In genomic region chr19:38900816-38901215, GRCh38 we compare ENCODE assay signal across 8 cellular contexts. TPM values are rescaled to one million over a fixed set of nuclear protein-coding genes. Genes with fewer than 3 reads are reported as not detected.
A peak's percentile ranks its signal among the peaks of the same experiment; 100 is the strongest.
DNase-seq lines count a peak whose midpoint lies in the region; FAIRE-seq and TF ChIP-seq lines count a peak whose summit lies in the region.

No MANE protein-coding gene starts in this region.

- 0 out of 2 replicates have a peak overlapping the region, but pooled peaks have one; percentile 38 for H2AFZ ChIP-seq in KMS-11 (ENCODE audit: low read depth)
- no peak overlapping the region for H2AFZ ChIP-seq in mammary epithelial cell (ENCODE audit: low read depth, low read length)

- H3K9ac ChIP-seq in BLaER1, result peak overlapping the region; percentile 85
- peak overlapping the region; percentile 55 for H3K9ac ChIP-seq in KMS-11
- peak overlapping the region; percentile 96 for H3K9ac ChIP-seq in mammary epithelial cell (ENCODE audit: insufficient read depth, low read length)

- CTCF ChIA-PET in mammary epithelial cell (lab: Charles Lee; ENCODE audit: low non-redundant PET), result no interaction called here

- TF ChIP-seq POLR2A in prostate gland (IDR thresholded peaks at IDR 0.05), result no peak

- 100% methylated on average over 1 of the region's 1 CpG for WGBS in mammary epithelial cell (ENCODE audit: low coverage, missing lambda C conversion rate)
- WGBS in prostate gland, result 47% methylated on average over 1 of the region's 1 CpG

- TF ChIP-seq CTCF in KMS-11 (conservative IDR thresholded peaks at IDR 0.05; ENCODE audit: low read depth, low read length) (no peak), mammary epithelial cell (conservative IDR thresholded peaks at IDR 0.05 in 1 of 2, IDR thresholded peaks at IDR 0.05 in 1 of 2; ENCODE audit: extremely low read depth in 1 of 2, insufficient read depth in 1 of 2, low read depth in 1 of 2, low read length in 2 of 2) (no peak), prostate gland (IDR thresholded peaks at IDR 0.05) (no peak)

- H3K79me2 ChIP-seq in KMS-11 (ENCODE audit: insufficient read depth, low read depth), result peaks cover 16% of the 10 kb centered on the region; the same call in 1 of the 2 replicates
- H3K79me2 ChIP-seq in mammary epithelial cell (ENCODE audit: insufficient read depth, low read length), result peaks cover 45% of the 10 kb centered on the region

- H4K20me1 ChIP-seq in BLaER1 (0 out of 2 replicates have a peak, but pooled peaks cover 5% of the 10 kb centered on the region), KMS-11 (ENCODE audit: insufficient read depth) (no peaks in the 10 kb centered on the region), mammary epithelial cell (ENCODE audit: insufficient read depth, low read length) (no peaks in the 10 kb centered on the region)

- H3K4me3 ChIP-seq in BLaER1, result peak overlapping the region; percentile 87
- H3K4me3 ChIP-seq in KMS-11 (IDR thresholded peaks at IDR 0.05; ENCODE audit: insufficient read depth, low read depth, low read length), result no peak overlapping the region
- peak overlapping the region; percentile 84 to 93 (median 93) for H3K4me3 ChIP-seq in mammary epithelial cell (replicated peaks in 1 of 3; ENCODE audit: insufficient read depth in 1 of 3, low read depth in 2 of 3, low read length in 3 of 3)
- peak overlapping the region; percentile 84 to 87 for H3K4me3 ChIP-seq in muscle layer of duodenum (ENCODE audit: low read depth in 1 of 2, low read length in 2 of 2)
- peak overlapping the region in 1 of 2 donors; percentile 76 for H3K4me3 ChIP-seq in prostate gland

- peak overlapping the region; percentile 71 for H3K27ac ChIP-seq in BLaER1
- peak overlapping the region; percentile 24; the same call in 1 of the 2 replicates for H3K27ac ChIP-seq in KMS-11
- peak overlapping the region; percentile 96 for H3K27ac ChIP-seq in mammary epithelial cell (ENCODE audit: insufficient read depth, low read depth, low read length)
- H3K27ac ChIP-seq in muscle layer of duodenum (ENCODE audit: low read length), result peak overlapping the region; percentile 88
- peak overlapping the region in 1 of 2 donors; percentile 82 for H3K27ac ChIP-seq in prostate gland

- FAIRE-seq in GM19239 (lab: Jason Lieb, UNC), result no peak

- peaks cover 3% of the 10 kb centered on the region; the same call in 1 of the 2 replicates for H3K9me3 ChIP-seq in BLaER1
- no peaks in the 10 kb centered on the region for H3K9me3 ChIP-seq in mammary epithelial cell (replicated peaks; ENCODE audit: insufficient read depth, low read length)
- no peaks in the 10 kb centered on the region for H3K9me3 ChIP-seq in muscle layer of duodenum (ENCODE audit: control insufficient read depth in 1 of 2, low read length in 2 of 2)
- H3K9me3 ChIP-seq in prostate gland, result no peaks in the 10 kb centered on the region

- BruUV-seq in mammary epithelial cell (replicated peaks; lab: Mats Ljungman, UMichigan), result no TSS peak

- H3K27me3 ChIP-seq in BLaER1, result no peaks in the 10 kb centered on the region
- H3K27me3 ChIP-seq in KMS-11 (ENCODE audit: insufficient read depth, low read depth), result no peaks in the 10 kb centered on the region
- no peaks in the 10 kb centered on the region for H3K27me3 ChIP-seq in mammary epithelial cell (ENCODE audit: insufficient read depth, low read length)
- H3K27me3 ChIP-seq in muscle layer of duodenum (ENCODE audit: low read depth, low read length), result no peaks in the 10 kb centered on the region
- H3K27me3 ChIP-seq in prostate gland (replicated peaks; ENCODE audit: insufficient read depth), result no peaks in the 10 kb centered on the region

- H3K4me1 ChIP-seq in BLaER1 (peaks cover 47% of the 10 kb centered on the region), KMS-11 (ENCODE audit: low read depth, poor library complexity, severe bottlenecking) (peaks cover 23% of the 10 kb centered on the region), mammary epithelial cell (ENCODE audit: insufficient read depth, low read length) (peaks cover 13% of the 10 kb centered on the region), muscle layer of duodenum (ENCODE audit: control insufficient read depth in 1 of 2, insufficient read depth in 2 of 2, low read length in 2 of 2) (peaks cover 18 to 32% of the 10 kb centered on the region in 2 donors), prostate gland (replicated peaks) (peaks cover 4% of the 10 kb centered on the region)

- peak overlapping the region; percentile 74 for H3K4me2 ChIP-seq in BLaER1
- H3K4me2 ChIP-seq in KMS-11, result peak overlapping the region; percentile 61
- H3K4me2 ChIP-seq in mammary epithelial cell (ENCODE audit: insufficient read depth, low read depth, low read length), result peak overlapping the region; percentile 83

- H3K36me3 ChIP-seq in BLaER1 (peaks cover 23% of the 10 kb centered on the region), KMS-11 (ENCODE audit: insufficient read depth) (no peaks in the 10 kb centered on the region; the same call in 1 of the 2 replicates), mammary epithelial cell (ENCODE audit: insufficient read depth, low read length) (no peaks in the 10 kb centered on the region), muscle layer of duodenum (ENCODE audit: control insufficient read depth in 1 of 2, insufficient read depth in 2 of 2, low read length in 2 of 2) (peaks cover 9 to 18% of the 10 kb centered on the region in 2 donors), prostate gland (peaks cover 0 to 8% of the 10 kb centered on the region in 2 donors)

- intact Hi-C loops in mammary epithelial cell (cut with micrococcal nuclease) (loop anchor here (1.0 kb wide), 1 partner anchor 52 kb away; the partner anchor contains the start of gene HNRNPL), posterior cingulate gyrus (cut with DNase I) (no loop called here), prostate gland (cut with DNase I) (no loop called here)

- DNase-seq in mammary epithelial cell (no peak), posterior cingulate gyrus (no peak), prostate gland (ENCODE audit: low spot score) (no peak), GM19239 (ENCODE audit: insufficient read length, low spot score) (no peak), NOMO-1 treated with DMSO at 0.1 percent for 48 hours (lab: John Stamatoyannopoulos, UW; ENCODE audit: unreplicated experiment) (no peak)

- in situ Hi-C loops in mammary epithelial cell (cut with MboI; ENCODE audit: low sequenced_read_pairs in 2 of 2), result no loop called here

- dilution Hi-C loops in mammary epithelial cell (cut with HindIII; ENCODE audit: low sequenced_read_pairs), result no loop called here

RNA-seq across cellular contexts. Expression of gene NFKBIB, which starts 1.0 kb away (rescaled TPM):
- total RNA-seq in mammary epithelial cell, result 10 to 100 TPM in 1 of 2 donors, 1 to 10 TPM in 1; 9.5 to 27.2 TPM
- polyA plus RNA-seq in mammary epithelial cell, result 17.0 TPM
- polyA minus RNA-seq in mammary epithelial cell, result 4.1 TPM
- total RNA-seq in prostate gland, result 10 to 100 TPM; 29.8 to 50.6 TPM

RNA-seq across cellular contexts. Expression of gene SIRT2, which starts 1.4 kb away (rescaled TPM):
- total RNA-seq in mammary epithelial cell, result 10 to 100 TPM; 43.3 to 65.3 TPM
- polyA plus RNA-seq in mammary epithelial cell, result 45.6 TPM
- 51.2 TPM for polyA minus RNA-seq in mammary epithelial cell
- 10 to 100 TPM; 55.8 to 89.0 TPM for total RNA-seq in prostate gland

RNA-seq across cellular contexts. Expression of gene CCER2, which starts 11.2 kb away (rescaled TPM):
- total RNA-seq in mammary epithelial cell (under 1 TPM in 1 of 2 donors, not detected in 1; 0.59 TPM), prostate gland (1 to 10 TPM in 1 of 2 donors, not detected in 1; 3.0 TPM)
- polyA plus RNA-seq in mammary epithelial cell, result 0.12 TPM
- not detected for polyA minus RNA-seq in mammary epithelial cell

RNA-seq across cellular contexts. Expression of gene RINL, which starts 22.7 kb away (rescaled TPM):
- total RNA-seq in mammary epithelial cell, result 1 to 10 TPM; 5.7 to 9.2 TPM
- polyA plus RNA-seq in mammary epithelial cell, result 2.4 TPM
- 1.3 TPM for polyA minus RNA-seq in mammary epithelial cell
- total RNA-seq in prostate gland, result 10 to 100 TPM in 1 of 2 donors, 1 to 10 TPM in 1; 3.1 to 10.2 TPM

RNA-seq across cellular contexts. Expression of gene SARS2, which starts 29.7 kb away (rescaled TPM):
- total RNA-seq in mammary epithelial cell (10 to 100 TPM; 18.0 to 28.0 TPM), prostate gland (10 to 100 TPM; 23.3 to 57.5 TPM)
- 24.8 TPM for polyA plus RNA-seq in mammary epithelial cell
- polyA minus RNA-seq in mammary epithelial cell, result 27.0 TPM
